ENCODE assay signal across 8 cellular contexts in genomic region chr7:151226560-151226874, GRCh38. TPM values are rescaled to one million over a fixed set of nuclear protein-coding genes. Genes with fewer than 3 reads are reported as not detected.
A peak's percentile ranks its signal among the peaks of the same experiment; 100 is the strongest.
DNase-seq lines count a peak whose midpoint lies in the region; ATAC-seq and TF ChIP-seq lines count a peak whose summit lies in the region.

No MANE protein-coding gene starts in this region.

- H3K36me3 ChIP-seq in urinary bladder (ENCODE audit: insufficient read depth) = peaks cover 5% of the 10 kb centered on the region

- CTCF ChIA-PET in AG04450 (lab: Charles Lee) = interaction anchor here (1.9 to 8.4 kb wide), 2 partner anchors 17 to 55 kb away, joined by 6 to 64 read pairs; no protein-coding TSS in a partner anchor

- H3K9me3 ChIP-seq in AG04450 (ENCODE audit: control insufficient read depth, insufficient read depth, low read length) = no peaks in the 10 kb centered on the region

- intact Hi-C loops in lower leg skin (cut with DNase I; ENCODE audit: low total_unique reads) = no loop called here

- TF ChIP-seq CTCF in AG04450 (IDR thresholded peaks at IDR 0.05; ENCODE audit: low read depth, low read length) (no peak), lower leg skin (IDR thresholded peaks at IDR 0.05) (no peak)

- H3K27me3 ChIP-seq in AG04450 (ENCODE audit: control insufficient read depth, insufficient read depth, low read length) = no peaks in the 10 kb centered on the region

- H3K27ac ChIP-seq in AG04450 (ENCODE audit: low read depth, low read length) (peak overlapping the region; percentile 21), adipose tissue (ENCODE audit: low read depth, low read length) (peak overlapping the region; percentile 18), urinary bladder (ENCODE audit: low read depth) (no peak overlapping the region)

- no peak for TF ChIP-seq POLR2A in lower leg skin (IDR thresholded peaks at IDR 0.05)

- ATAC-seq in HG02588 (IDR thresholded peaks at IDR 0.05; ENCODE audit: unreplicated experiment) (peak; percentile 5), HG03139 (IDR thresholded peaks at IDR 0.05; ENCODE audit: unreplicated experiment) (no peak)

- POLR2A ChIA-PET in AG04450 (lab: Yijun Ruan, JAX) = interaction anchor here (1.2 kb wide), 3 partner anchors 16 to 26 kb away, joined by 4 to 8 read pairs (median 7); no protein-coding TSS in a partner anchor

- DNase-seq in AG04450 (ENCODE audit: low read depth, low spot score) (no peak), lower leg skin (ENCODE audit: low spot score in 2 of 2) (no peak), AG20443 (ENCODE audit: low spot score) (no peak), NCI-H1105 treated with DMSO at 0.1 percent for 48 hours (lab: John Stamatoyannopoulos, UW) (no peak)

- H3K4me1 ChIP-seq in urinary bladder (ENCODE audit: insufficient read depth) = no peaks in the 10 kb centered on the region

- peak overlapping the region; percentile 91 for H3K4me3 ChIP-seq in AG04450 (ENCODE audit: low read depth, low read length)
- H3K4me3 ChIP-seq in lower leg skin (ENCODE audit: low read depth, poor library complexity, severe bottlenecking) = peak overlapping the region; percentile 69
- peak overlapping the region; percentile 65 for H3K4me3 ChIP-seq in urinary bladder (ENCODE audit: low read depth, low read length)

- WGBS in adipose tissue, 3 donors = 0 to 2% (median 2%) methylated on average over 15 of the region's 15 CpGs
- WGBS in lower leg skin, 2 donors = 0 to 2% methylated on average over 15 of the region's 15 CpGs
- 1% methylated on average over 15 of the region's 15 CpGs for WGBS in urinary bladder

RNA-seq across cellular contexts. Expression of gene ABCF2, which starts 0.5 kb away (rescaled TPM):
- polyA plus RNA-seq in AG04450 (2011; rRNA removed) (31.0 and 39.0 TPM in 2 replicates), adipose tissue (10 to 100 TPM; 11.3 to 32.4 (median 20.1) TPM), urinary bladder (29.6 TPM)
- polyA minus RNA-seq in AG04450 (2011; rRNA and poly(A)+ RNA removed) = 39.7 and 41.6 TPM in 2 replicates
- total RNA-seq in lower leg skin (100 to 1,000 TPM in 1 of 4 donors, 10 to 100 TPM in 3; 16.4 to 267 (median 29.1) TPM), urinary bladder (14.1 TPM)

RNA-seq across cellular contexts. Expression of gene CHPF2, which starts 5.8 kb away (rescaled TPM):
- polyA plus RNA-seq in AG04450 (2011; rRNA removed) = 32.9 and 42.2 TPM in 2 replicates
- polyA minus RNA-seq in AG04450 (2011; rRNA and poly(A)+ RNA removed) = 37.7 and 51.9 TPM in 2 replicates
- polyA plus RNA-seq in adipose tissue = 10 to 100 TPM in 2 of 3 donors, 1 to 10 TPM in 1; 9.9 to 19.1 (median 10.9) TPM
- 10 to 100 TPM; 15.4 to 32.2 (median 26.7) TPM for total RNA-seq in lower leg skin
- total RNA-seq in urinary bladder = 25.2 TPM
- polyA plus RNA-seq in urinary bladder = 23.0 TPM

RNA-seq across cellular contexts. Expression of gene H2BK1, which starts 16.2 kb away (rescaled TPM):
- polyA plus RNA-seq in AG04450 (2011; rRNA removed) (not detected in 2 replicates), adipose tissue (not detected), urinary bladder (not detected)
- polyA minus RNA-seq in AG04450 (2011; rRNA and poly(A)+ RNA removed) = not detected in 2 replicates
- total RNA-seq in lower leg skin (not detected), urinary bladder (not detected)

RNA-seq across cellular contexts. Expression of gene SMARCD3, which starts 22.0 kb away (rescaled TPM):
- polyA plus RNA-seq in AG04450 (2011; rRNA removed) = 39.2 and 47.7 TPM in 2 replicates
- 29.9 and 40.9 TPM in 2 replicates for polyA minus RNA-seq in AG04450 (2011; rRNA and poly(A)+ RNA removed)
- 10 to 100 TPM; 10.8 to 44.8 (median 32.2) TPM for polyA plus RNA-seq in adipose tissue
- total RNA-seq in lower leg skin = 10 to 100 TPM in 3 of 4 donors, 1 to 10 TPM in 1; 4.8 to 19.8 (median 13.5) TPM
- total RNA-seq in urinary bladder = 33.2 TPM
- 47.8 TPM for polyA plus RNA-seq in urinary bladder

RNA-seq across cellular contexts. Expression of gene ASB10, which starts 39.5 kb away (rescaled TPM):
- polyA plus RNA-seq in AG04450 (2011; rRNA removed) (not detected in 2 replicates), adipose tissue (not detected), urinary bladder (not detected)
- polyA minus RNA-seq in AG04450 (2011; rRNA and poly(A)+ RNA removed) = not detected in 2 replicates
- total RNA-seq in lower leg skin (not detected), urinary bladder (not detected)
